In genomic region chr2:168490015-168490874, GRCh38 we compare ENCODE assay signal across 8 cellular contexts. TPM values are rescaled to one million over a fixed set of nuclear protein-coding genes. Genes with fewer than 3 reads are reported as not detected.
DNase-seq lines count a peak whose midpoint lies in the region; ATAC-seq and TF ChIP-seq lines count a peak whose summit lies in the region.

No MANE protein-coding gene starts in this region.

- peak; percentile 92 for ATAC-seq in GM18499 (IDR thresholded peaks at IDR 0.05; ENCODE audit: insufficient read depth, unreplicated experiment)

- DNase-seq in HCEC 1CT (peak; percentile 80), LoVo (ENCODE audit: low spot score) (peak; percentile 26), right atrium auricular region (ENCODE audit: low spot score) (no peak), superior temporal gyrus (ENCODE audit: extremely low spot score) (no peak), testis (no peak)
- DNase-seq in activated T-helper 9 cell treated with anti-CD3 and anti-CD28 coated beads, Interleukin-2, amount 50 U/mL, for 16 hours (ENCODE audit: low read depth): peak; percentile 8
- peak; percentile 64 for DNase-seq in stimulated activated CD4-positive, alpha-beta T cell treated with anti-CD3 and anti-CD28 coated beads, Interleukin-4, amount 100 ng/mL, for 24 hours

- no peaks in the 10 kb centered on the region for H3K36me3 ChIP-seq in right atrium auricular region
- H3K36me3 ChIP-seq in testis (ENCODE audit: low read depth, missing control alignments): no peaks in the 10 kb centered on the region

- H3K4me1 ChIP-seq in right atrium auricular region (peaks cover 0 to 21% of the 10 kb centered on the region in 2 donors), testis (peaks cover 5% of the 10 kb centered on the region)

- WGBS in testis, 2 donors: 52 to 58% methylated on average over 7 of the region's 7 CpGs

- TF ChIP-seq POLR2A in testis (IDR thresholded peaks at IDR 0.05): no peak

- intact Hi-C loops in testis (cut with DNase I; ENCODE audit: low total_unique reads): no loop called here

- peak overlapping the region; percentile 43 to 53 for H3K27ac ChIP-seq in right atrium auricular region
- H3K27ac ChIP-seq in testis: no peak overlapping the region

- no peaks in the 10 kb centered on the region for H3K27me3 ChIP-seq in right atrium auricular region
- no peaks in the 10 kb centered on the region for H3K27me3 ChIP-seq in testis

- H3K9me3 ChIP-seq in right atrium auricular region (peaks cover 0 to 8% of the 10 kb centered on the region in 2 donors), testis (no peaks in the 10 kb centered on the region)

- TF ChIP-seq CTCF in right atrium auricular region (IDR thresholded peaks at IDR 0.05): no peak
- no peak for TF ChIP-seq CTCF in testis (IDR thresholded peaks at IDR 0.05)

- H3K4me3 ChIP-seq in right atrium auricular region (no peak overlapping the region), testis (no peak overlapping the region)

RNA-seq across cellular contexts. Expression of gene CERS6, which starts 34.2 kb away (rescaled TPM):
- total RNA-seq in right atrium auricular region (10 to 100 TPM; 59.4 to 74.5 TPM), testis (10 to 100 TPM; 59.4 to 71.0 TPM)
- polyA plus RNA-seq in testis (ENCODE audit: insufficient read depth, low read depth, low replicate concordance): 24.7 TPM

Comparison
In these comparisons a context has a peak if more than half of its experiments do, and no peak if none do; other contexts are left out.
1. DNase-seq: peak in HCEC 1CT (single experiment), LoVo (single experiment), activated T-helper 9 cell treated with anti-CD3 and anti-CD28 coated beads, Interleukin-2, amount 50 U/mL, for 16 hours (single experiment) and stimulated activated CD4-positive, alpha-beta T cell treated with anti-CD3 and anti-CD28 coated beads, Interleukin-4, amount 100 ng/mL, for 24 hours (single experiment); none in right atrium auricular region (single experiment), superior temporal gyrus (single experiment) and testis (single experiment).
2. H3K27ac ChIP-seq: peak in right atrium auricular region (2 of 2); none in testis (0 of 2).